In the genomic region with DNA sequence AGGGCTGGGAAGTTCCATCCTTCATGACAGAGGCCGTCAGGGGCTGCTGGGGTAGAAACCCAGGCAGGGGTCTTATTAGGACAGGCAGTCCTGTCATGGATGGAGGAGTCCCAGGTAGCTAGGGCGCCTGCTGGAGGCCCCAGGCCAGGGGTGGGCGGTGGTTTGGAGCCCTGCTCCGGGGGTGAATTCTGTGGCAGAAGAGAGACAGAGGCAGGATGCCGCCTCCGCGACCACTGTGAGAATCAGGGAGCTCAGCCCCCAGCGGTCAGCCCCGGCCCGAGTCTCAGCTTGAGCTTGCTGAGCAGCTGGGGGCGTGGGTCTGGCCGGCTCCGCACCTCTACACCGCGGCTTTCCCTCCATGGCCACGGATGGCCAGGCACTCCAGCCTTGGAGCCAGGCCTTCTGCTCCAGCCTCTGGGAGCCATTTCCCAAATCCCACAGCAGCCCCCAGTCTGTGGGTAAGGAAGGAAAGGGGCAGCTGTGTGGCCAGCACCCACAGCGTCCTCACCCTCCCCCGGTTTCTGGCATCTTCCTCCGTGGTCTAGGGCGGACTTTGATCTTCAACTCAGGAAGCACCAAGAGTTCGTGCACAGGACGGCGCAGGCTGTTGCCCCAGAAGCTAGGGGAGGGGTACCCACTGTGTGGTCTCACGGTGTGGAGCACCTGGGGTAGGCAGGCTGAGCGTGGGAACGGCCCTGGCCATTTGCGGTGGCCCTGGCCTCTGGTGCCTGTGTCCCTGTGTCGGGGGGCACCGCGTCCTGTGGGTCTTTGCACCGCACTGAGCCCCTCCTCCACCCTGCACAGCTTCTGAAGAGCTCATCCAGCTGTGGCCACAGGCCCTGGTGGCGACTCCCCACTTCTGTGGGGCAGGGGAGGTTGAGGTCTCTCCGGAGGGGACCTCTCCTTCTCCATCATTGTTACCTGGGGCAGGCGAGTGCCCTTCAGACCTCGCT, we compare ENCODE assay signal across 1 cellular context.
TF ChIP-seq lines count a peak whose summit lies in the region.

No MANE protein-coding gene starts in this region.

TF ChIP-seq in HepG2, 621 proteins besides CTCF, POLR2A, EP300 and RAD21 (continued from another document and continues in another):
- TF ChIP-seq EHMT2 (IDR thresholded peaks at IDR 0.05; ENCODE audit: borderline replicate concordance, low read depth, low read length) = no peak
- peak; percentile 53; the same call in 1 of the 2 replicates for TF ChIP-seq UBTF (CRISPR knock-in tag; IDR thresholded peaks at IDR 0.05)
- TF ChIP-seq SMYD3 (CRISPR knock-in tag; IDR thresholded peaks at IDR 0.05) = no peak
- no peak for TF ChIP-seq ZMAT3 (CRISPR knock-in tag; conservative IDR thresholded peaks at IDR 0.05)
- no peak for TF ChIP-seq ARNT (IDR thresholded peaks at IDR 0.05)
- no peak for TF ChIP-seq SP1 (IDR thresholded peaks at IDR 0.05)
- TF ChIP-seq SP1 (CRISPR knock-in tag; IDR thresholded peaks at IDR 0.05) = no peak
- TF ChIP-seq ZNF562 (CRISPR knock-in tag; IDR thresholded peaks at IDR 0.05; ENCODE audit: borderline replicate concordance) = no peak
- TF ChIP-seq HHEX (CRISPR knock-in tag; IDR thresholded peaks at IDR 0.05) = no peak
- no peak for TF ChIP-seq ZBTB8A (CRISPR knock-in tag; IDR thresholded peaks at IDR 0.05; ENCODE audit: borderline replicate concordance, low read depth)
- TF ChIP-seq ZNF737 (CRISPR knock-in tag; IDR thresholded peaks at IDR 0.05; ENCODE audit: borderline replicate concordance) = 0 out of 2 replicates have a peak, but pooled peaks have one; percentile 33
- TF ChIP-seq FOXC1 (CRISPR knock-in tag; IDR thresholded peaks at IDR 0.05; ENCODE audit: borderline replicate concordance) = no peak
- TF ChIP-seq SP140L (CRISPR knock-in tag; IDR thresholded peaks at IDR 0.05; ENCODE audit: borderline replicate concordance) = no peak
- TF ChIP-seq ZBTB42 (CRISPR knock-in tag; IDR thresholded peaks at IDR 0.05) = no peak
- TF ChIP-seq, protein P1, sequence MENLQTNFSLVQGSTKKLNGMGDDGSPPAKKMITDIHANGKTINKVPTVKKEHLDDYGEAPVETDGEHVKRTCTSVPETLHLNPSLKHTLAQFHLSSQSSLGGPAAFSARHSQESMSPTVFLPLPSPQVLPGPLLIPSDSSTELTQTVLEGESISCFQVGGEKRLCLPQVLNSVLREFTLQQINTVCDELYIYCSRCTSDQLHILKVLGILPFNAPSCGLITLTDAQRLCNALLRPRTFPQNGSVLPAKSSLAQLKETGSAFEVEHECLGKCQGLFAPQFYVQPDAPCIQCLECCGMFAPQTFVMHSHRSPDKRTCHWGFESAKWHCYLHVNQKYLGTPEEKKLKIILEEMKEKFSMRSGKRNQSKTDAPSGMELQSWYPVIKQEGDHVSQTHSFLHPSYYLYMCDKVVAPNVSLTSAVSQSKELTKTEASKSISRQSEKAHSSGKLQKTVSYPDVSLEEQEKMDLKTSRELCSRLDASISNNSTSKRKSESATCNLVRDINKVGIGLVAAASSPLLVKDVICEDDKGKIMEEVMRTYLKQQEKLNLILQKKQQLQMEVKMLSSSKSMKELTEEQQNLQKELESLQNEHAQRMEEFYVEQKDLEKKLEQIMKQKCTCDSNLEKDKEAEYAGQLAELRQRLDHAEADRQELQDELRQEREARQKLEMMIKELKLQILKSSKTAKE (CRISPR knock-in tag; IDR thresholded peaks at IDR 0.05; ENCODE audit: borderline replicate concordance) = no peak
- TF ChIP-seq MTF2 (CRISPR knock-in tag; IDR thresholded peaks at IDR 0.05; ENCODE audit: borderline replicate concordance) = no peak
- TF ChIP-seq, protein P2, sequence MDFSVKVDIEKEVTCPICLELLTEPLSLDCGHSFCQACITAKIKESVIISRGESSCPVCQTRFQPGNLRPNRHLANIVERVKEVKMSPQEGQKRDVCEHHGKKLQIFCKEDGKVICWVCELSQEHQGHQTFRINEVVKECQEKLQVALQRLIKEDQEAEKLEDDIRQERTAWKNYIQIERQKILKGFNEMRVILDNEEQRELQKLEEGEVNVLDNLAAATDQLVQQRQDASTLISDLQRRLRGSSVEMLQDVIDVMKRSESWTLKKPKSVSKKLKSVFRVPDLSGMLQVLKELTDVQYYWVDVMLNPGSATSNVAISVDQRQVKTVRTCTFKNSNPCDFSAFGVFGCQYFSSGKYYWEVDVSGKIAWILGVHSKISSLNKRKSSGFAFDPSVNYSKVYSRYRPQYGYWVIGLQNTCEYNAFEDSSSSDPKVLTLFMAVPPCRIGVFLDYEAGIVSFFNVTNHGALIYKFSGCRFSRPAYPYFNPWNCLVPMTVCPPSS (IDR thresholded peaks at IDR 0.05) = no peak
- TF ChIP-seq, protein P3, sequence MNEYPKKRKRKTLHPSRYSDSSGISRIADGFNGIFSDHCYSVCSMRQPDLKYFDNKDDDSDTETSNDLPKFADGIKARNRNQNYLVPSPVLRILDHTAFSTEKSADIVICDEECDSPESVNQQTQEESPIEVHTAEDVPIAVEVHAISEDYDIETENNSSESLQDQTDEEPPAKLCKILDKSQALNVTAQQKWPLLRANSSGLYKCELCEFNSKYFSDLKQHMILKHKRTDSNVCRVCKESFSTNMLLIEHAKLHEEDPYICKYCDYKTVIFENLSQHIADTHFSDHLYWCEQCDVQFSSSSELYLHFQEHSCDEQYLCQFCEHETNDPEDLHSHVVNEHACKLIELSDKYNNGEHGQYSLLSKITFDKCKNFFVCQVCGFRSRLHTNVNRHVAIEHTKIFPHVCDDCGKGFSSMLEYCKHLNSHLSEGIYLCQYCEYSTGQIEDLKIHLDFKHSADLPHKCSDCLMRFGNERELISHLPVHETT (CRISPR knock-in tag; conservative IDR thresholded peaks at IDR 0.05) = no peak
- TF ChIP-seq, protein P4, sequence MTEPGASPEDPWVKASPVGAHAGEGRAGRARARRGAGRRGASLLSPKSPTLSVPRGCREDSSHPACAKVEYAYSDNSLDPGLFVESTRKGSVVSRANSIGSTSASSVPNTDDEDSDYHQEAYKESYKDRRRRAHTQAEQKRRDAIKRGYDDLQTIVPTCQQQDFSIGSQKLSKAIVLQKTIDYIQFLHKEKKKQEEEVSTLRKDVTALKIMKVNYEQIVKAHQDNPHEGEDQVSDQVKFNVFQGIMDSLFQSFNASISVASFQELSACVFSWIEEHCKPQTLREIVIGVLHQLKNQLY (CRISPR knock-in tag; IDR thresholded peaks at IDR 0.05) = 0 out of 2 replicates have a peak, but pooled peaks have one; percentile 20
- TF ChIP-seq CENPBD1 (CRISPR knock-in tag; IDR thresholded peaks at IDR 0.05; ENCODE audit: borderline replicate concordance, low read depth) = no peak
- TF ChIP-seq, protein P5, sequence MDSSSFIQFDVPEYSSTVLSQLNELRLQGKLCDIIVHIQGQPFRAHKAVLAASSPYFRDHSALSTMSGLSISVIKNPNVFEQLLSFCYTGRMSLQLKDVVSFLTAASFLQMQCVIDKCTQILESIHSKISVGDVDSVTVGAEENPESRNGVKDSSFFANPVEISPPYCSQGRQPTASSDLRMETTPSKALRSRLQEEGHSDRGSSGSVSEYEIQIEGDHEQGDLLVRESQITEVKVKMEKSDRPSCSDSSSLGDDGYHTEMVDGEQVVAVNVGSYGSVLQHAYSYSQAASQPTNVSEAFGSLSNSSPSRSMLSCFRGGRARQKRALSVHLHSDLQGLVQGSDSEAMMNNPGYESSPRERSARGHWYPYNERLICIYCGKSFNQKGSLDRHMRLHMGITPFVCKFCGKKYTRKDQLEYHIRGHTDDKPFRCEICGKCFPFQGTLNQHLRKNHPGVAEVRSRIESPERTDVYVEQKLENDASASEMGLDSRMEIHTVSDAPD (CRISPR knock-in tag; IDR thresholded peaks at IDR 0.05) = no peak
- TF ChIP-seq ZNF672 (CRISPR knock-in tag; IDR thresholded peaks at IDR 0.05) = no peak
- TF ChIP-seq ZNF335 (CRISPR knock-in tag; IDR thresholded peaks at IDR 0.05) = no peak; the same call in 1 of the 2 replicates
- no peak for TF ChIP-seq NFATC3 (CRISPR knock-in tag; IDR thresholded peaks at IDR 0.05)
- peak; percentile 65 for TF ChIP-seq MEF2D (CRISPR knock-in tag; IDR thresholded peaks at IDR 0.05)
- no peak for TF ChIP-seq JARID2 (CRISPR knock-in tag; IDR thresholded peaks at IDR 0.05; ENCODE audit: insufficient replicate concordance)
- peak; percentile 71; the same call in 1 of the 2 replicates for TF ChIP-seq ZIK1 (CRISPR knock-in tag; IDR thresholded peaks at IDR 0.05; ENCODE audit: borderline replicate concordance, low read depth)
- TF ChIP-seq SCMH1 (CRISPR knock-in tag; IDR thresholded peaks at IDR 0.05; ENCODE audit: borderline replicate concordance) = no peak
- no peak for TF ChIP-seq ZNF788 (CRISPR knock-in tag; IDR thresholded peaks at IDR 0.05; ENCODE audit: borderline replicate concordance)
- TF ChIP-seq ZEB1 (IDR thresholded peaks at IDR 0.05; ENCODE audit: insufficient replicate concordance, low read depth) = no peak
- TF ChIP-seq ZNF121 (CRISPR knock-in tag; IDR thresholded peaks at IDR 0.05) = no peak
- TF ChIP-seq SETDB1 (CRISPR knock-in tag; IDR thresholded peaks at IDR 0.05; ENCODE audit: borderline replicate concordance) = no peak
- no peak for TF ChIP-seq CENPT (CRISPR knock-in tag; IDR thresholded peaks at IDR 0.05; ENCODE audit: low read depth)
- TF ChIP-seq, protein P6, sequence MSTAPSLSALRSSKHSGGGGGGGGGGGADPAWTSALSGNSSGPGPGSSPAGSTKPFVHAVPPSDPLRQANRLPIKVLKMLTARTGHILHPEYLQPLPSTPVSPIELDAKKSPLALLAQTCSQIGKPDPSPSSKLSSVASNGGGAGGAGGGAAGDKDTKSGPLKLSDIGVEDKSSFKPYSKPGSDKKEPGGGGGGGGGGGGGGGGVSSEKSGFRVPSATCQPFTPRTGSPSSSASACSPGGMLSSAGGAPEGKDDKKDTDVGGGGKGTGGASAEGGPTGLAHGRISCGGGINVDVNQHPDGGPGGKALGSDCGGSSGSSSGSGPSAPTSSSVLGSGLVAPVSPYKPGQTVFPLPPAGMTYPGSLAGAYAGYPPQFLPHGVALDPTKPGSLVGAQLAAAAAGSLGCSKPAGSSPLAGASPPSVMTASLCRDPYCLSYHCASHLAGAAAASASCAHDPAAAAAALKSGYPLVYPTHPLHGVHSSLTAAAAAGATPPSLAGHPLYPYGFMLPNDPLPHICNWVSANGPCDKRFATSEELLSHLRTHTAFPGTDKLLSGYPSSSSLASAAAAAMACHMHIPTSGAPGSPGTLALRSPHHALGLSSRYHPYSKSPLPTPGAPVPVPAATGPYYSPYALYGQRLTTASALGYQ (CRISPR knock-in tag; IDR thresholded peaks at IDR 0.05) = no peak
- peak; percentile 64; the same call in 1 of the 2 replicates for TF ChIP-seq ZNF556 (CRISPR knock-in tag; IDR thresholded peaks at IDR 0.05; ENCODE audit: borderline replicate concordance)
- TF ChIP-seq, protein P7, sequence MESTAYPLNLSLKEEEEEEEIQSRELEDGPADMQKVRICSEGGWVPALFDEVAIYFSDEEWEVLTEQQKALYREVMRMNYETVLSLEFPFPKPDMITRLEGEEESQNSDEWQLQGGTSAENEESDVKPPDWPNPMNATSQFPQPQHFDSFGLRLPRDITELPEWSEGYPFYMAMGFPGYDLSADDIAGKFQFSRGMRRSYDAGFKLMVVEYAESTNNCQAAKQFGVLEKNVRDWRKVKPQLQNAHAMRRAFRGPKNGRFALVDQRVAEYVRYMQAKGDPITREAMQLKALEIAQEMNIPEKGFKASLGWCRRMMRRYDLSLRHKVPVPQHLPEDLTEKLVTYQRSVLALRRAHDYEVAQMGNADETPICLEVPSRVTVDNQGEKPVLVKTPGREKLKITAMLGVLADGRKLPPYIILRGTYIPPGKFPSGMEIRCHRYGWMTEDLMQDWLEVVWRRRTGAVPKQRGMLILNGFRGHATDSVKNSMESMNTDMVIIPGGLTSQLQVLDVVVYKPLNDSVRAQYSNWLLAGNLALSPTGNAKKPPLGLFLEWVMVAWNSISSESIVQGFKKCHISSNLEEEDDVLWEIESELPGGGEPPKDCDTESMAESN (CRISPR knock-in tag; conservative IDR thresholded peaks at IDR 0.05) = no peak
- no peak; the same call in 1 of the 2 replicates for TF ChIP-seq ZZZ3 (CRISPR knock-in tag; IDR thresholded peaks at IDR 0.05; ENCODE audit: borderline replicate concordance)
- 0 out of 2 replicates have a peak, but pooled peaks have one; percentile 14 for TF ChIP-seq CBX5 (CRISPR knock-in tag; IDR thresholded peaks at IDR 0.05; ENCODE audit: borderline replicate concordance)
- TF ChIP-seq, protein P8, sequence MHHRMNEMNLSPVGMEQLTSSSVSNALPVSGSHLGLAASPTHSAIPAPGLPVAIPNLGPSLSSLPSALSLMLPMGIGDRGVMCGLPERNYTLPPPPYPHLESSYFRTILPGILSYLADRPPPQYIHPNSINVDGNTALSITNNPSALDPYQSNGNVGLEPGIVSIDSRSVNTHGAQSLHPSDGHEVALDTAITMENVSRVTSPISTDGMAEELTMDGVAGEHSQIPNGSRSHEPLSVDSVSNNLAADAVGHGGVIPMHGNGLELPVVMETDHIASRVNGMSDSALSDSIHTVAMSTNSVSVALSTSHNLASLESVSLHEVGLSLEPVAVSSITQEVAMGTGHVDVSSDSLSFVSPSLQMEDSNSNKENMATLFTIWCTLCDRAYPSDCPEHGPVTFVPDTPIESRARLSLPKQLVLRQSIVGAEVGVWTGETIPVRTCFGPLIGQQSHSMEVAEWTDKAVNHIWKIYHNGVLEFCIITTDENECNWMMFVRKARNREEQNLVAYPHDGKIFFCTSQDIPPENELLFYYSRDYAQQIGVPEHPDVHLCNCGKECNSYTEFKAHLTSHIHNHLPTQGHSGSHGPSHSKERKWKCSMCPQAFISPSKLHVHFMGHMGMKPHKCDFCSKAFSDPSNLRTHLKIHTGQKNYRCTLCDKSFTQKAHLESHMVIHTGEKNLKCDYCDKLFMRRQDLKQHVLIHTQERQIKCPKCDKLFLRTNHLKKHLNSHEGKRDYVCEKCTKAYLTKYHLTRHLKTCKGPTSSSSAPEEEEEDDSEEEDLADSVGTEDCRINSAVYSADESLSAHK (CRISPR knock-in tag; IDR thresholded peaks at IDR 0.05; ENCODE audit: borderline replicate concordance) = no peak
- TF ChIP-seq NFIC (IDR thresholded peaks at IDR 0.05; ENCODE audit: low read length) = no peak
- TF ChIP-seq, protein P9, sequence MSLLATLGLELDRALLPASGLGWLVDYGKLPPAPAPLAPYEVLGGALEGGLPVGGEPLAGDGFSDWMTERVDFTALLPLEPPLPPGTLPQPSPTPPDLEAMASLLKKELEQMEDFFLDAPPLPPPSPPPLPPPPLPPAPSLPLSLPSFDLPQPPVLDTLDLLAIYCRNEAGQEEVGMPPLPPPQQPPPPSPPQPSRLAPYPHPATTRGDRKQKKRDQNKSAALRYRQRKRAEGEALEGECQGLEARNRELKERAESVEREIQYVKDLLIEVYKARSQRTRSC (CRISPR knock-in tag; IDR thresholded peaks at IDR 0.05; ENCODE audit: low read depth) = no peak
- TF ChIP-seq HNRNPH1 (optimal IDR thresholded peaks at IDR 0.05; ENCODE audit: low read depth, low read length) = no peak
